Comparison of ENCODE assay signal across 9 cellular contexts in the genomic region with DNA sequence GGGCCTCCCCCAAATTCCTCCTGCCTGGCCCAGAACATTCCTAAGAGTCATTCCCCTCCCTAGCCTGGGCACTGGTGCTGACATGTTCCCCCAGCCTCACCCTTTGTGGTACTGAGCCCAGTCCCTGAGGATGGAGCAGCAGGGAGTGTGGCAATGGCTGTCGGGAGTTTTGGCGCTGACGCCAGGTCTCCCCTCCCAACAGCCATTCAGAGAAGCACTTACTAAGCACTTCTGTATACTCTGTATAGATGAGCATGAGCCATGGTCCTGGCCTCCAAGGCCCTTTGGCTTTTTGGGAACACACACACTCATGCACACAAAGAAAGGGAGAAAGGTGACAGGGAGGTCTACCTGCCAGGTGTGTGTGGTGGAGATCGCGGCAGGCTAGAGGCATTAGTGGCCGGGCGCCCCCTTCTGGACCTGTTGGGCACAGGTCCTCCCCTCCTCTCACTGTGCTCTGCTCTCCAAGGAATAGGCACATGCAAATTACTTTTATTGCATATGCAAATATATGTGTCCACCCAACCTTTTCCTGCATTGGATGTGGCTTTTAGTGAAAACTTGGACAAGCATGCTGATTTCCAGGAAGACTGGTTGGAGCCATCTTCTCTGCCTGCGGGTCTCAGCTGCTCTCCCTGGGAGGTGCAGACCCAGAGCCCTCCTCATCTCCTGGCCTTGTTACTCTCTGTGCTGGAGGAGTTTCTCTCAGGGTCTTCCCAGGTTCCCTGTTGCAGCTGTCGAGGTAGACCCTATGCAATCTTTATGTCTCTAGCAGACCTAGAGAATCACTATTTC. TPM values are rescaled to one million over a fixed set of nuclear protein-coding genes. Genes with fewer than 3 reads are reported as not detected.
A peak's percentile ranks its signal among the peaks of the same experiment; 100 is the strongest.
DNase-seq lines count a peak whose midpoint lies in the region; ATAC-seq and TF ChIP-seq lines count a peak whose summit lies in the region.
"Had no signal": no experiment of that assay in that cellular context is flagged by ENCODE, and none has a peak within 500 bp of the region (broad histone marks: within the 10 kb centered on the region; RNA-seq: fewer than 3 reads in every experiment).

No MANE protein-coding gene starts in this region.

- H3K4me2 ChIP-seq in OCI-LY3 (ENCODE audit: low read length): no peak overlapping the region

- TF ChIP-seq POLR2A in GM18526 (IDR thresholded peaks at IDR 0.05; ENCODE audit: extremely low read depth, insufficient read length): peak; percentile 9

- no peaks in the 10 kb centered on the region for H4K20me1 ChIP-seq in OCI-LY3 (ENCODE audit: insufficient read depth, low read length)

- no peaks in the 10 kb centered on the region for H3K36me3 ChIP-seq in OCI-LY3 (replicated peaks; ENCODE audit: low read depth, low read length)

- no peaks in the 10 kb centered on the region for H3K9me3 ChIP-seq in OCI-LY3 (ENCODE audit: insufficient read depth, low read length)

- H3K27me3 ChIP-seq in OCI-LY3 (ENCODE audit: low read depth, low read length): no peaks in the 10 kb centered on the region
- no peaks in the 10 kb centered on the region for H3K27me3 ChIP-seq in foreskin keratinocyte

- H3K27ac ChIP-seq in OCI-LY3 (ENCODE audit: low read length) (no peak overlapping the region), foreskin keratinocyte (no peak overlapping the region)

- ATAC-seq in foreskin keratinocyte: peak; percentile 86
- no peak for ATAC-seq in HG02798 (IDR thresholded peaks at IDR 0.05; ENCODE audit: poor library complexity, unreplicated experiment)

- no peak overlapping the region for H2AFZ ChIP-seq in OCI-LY3 (ENCODE audit: low read depth, low read length)

- no peak overlapping the region for H3K9ac ChIP-seq in OCI-LY3 (ENCODE audit: low read length)

- peak; percentile 79 for TF ChIP-seq CTCF in OCI-LY3 (IDR thresholded peaks at IDR 0.05; ENCODE audit: low read depth, low read length)
- TF ChIP-seq CTCF in foreskin keratinocyte (conservative IDR thresholded peaks at IDR 0.05): peak; percentile 96

- DNase-seq in AG08395 (ENCODE audit: low spot score) (peak; percentile 42), foreskin keratinocyte (peak; percentile 57 to 80), pons (ENCODE audit: low spot score) (peak; percentile 76), NK-92 (lab: John Stamatoyannopoulos, UW; ENCODE audit: unreplicated experiment) (no peak)
- peak; percentile 87 for DNase-seq in activated effector memory CD4-positive, alpha-beta T cell treated with anti-CD3 and anti-CD28 coated beads, Interleukin-2, amount 50 U/mL, for 16 hours

- no peaks in the 10 kb centered on the region for H3K79me2 ChIP-seq in OCI-LY3 (ENCODE audit: low read length)

- H3K4me3 ChIP-seq in OCI-LY3 (ENCODE audit: low read length): no peak overlapping the region

- H3K4me1 ChIP-seq in OCI-LY3 (ENCODE audit: low read length): peaks cover 10% of the 10 kb centered on the region
- peaks cover 7% of the 10 kb centered on the region for H3K4me1 ChIP-seq in foreskin keratinocyte

RNA-seq across cellular contexts. Expression of a gene that starts 17.4 kb away (rescaled TPM):
- 0.78 and 1.7 TPM in 2 replicates for total RNA-seq in foreskin keratinocyte
- 0.38 and 0.91 TPM in 2 replicates for polyA plus RNA-seq in foreskin keratinocyte

RNA-seq across cellular contexts. Expression of a gene that starts 20.9 kb away (rescaled TPM):
- total RNA-seq in foreskin keratinocyte: not detected in 2 replicates
- polyA plus RNA-seq in foreskin keratinocyte: 0.04 and 0.06 TPM in 2 replicates

RNA-seq across cellular contexts. Expression of a gene that starts 48.8 kb away (rescaled TPM):
- total RNA-seq in foreskin keratinocyte: 81.5 and 85.5 TPM in 2 replicates
- polyA plus RNA-seq in foreskin keratinocyte: 51.5 and 53.7 TPM in 2 replicates

RNA-seq across cellular contexts. Expression of a gene that starts 50.1 kb away (rescaled TPM):
- total RNA-seq in foreskin keratinocyte: not detected in 2 replicates
- polyA plus RNA-seq in foreskin keratinocyte: not detected in 2 replicates
- total RNA-seq: pulmonary artery endothelial cell had no signal

RNA-seq across cellular contexts. Expression of a gene that starts 57.9 kb away (rescaled TPM):
- total RNA-seq in foreskin keratinocyte: 52.6 and 60.2 TPM in 2 replicates
- 76.9 and 83.6 TPM in 2 replicates for polyA plus RNA-seq in foreskin keratinocyte
